In the genomic region with DNA sequence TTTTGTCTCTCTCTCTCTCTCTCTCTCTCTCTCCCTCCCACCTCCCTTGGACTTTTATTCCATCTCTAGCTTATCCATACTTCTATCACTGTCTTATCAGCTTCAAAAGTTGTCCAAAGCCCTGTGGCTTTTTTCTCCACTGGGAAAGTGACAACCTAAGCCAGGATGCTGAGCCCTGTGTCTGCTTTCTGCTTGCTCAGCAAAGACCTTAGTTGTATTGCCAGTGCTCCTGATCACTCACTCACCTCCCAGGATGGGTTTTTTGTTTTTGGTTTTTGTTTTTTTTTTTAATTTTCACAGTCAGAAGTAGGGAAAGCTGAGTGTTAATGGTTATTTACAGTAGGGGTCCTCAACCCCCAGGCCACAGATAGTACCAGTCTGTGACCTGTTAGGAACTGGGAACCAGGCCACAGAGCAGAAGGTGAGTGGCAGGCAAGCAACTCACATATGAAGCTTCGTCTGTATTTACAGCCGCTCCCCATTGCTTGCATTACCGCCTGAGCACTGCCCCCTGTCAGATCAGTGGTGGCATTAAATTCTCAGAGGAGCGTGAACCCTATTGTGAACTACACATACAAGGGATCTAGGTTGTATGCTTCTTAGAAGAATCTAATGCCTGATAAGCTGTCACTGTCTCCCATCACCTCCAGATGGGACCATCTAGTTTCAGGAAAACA, we compare ENCODE assay signal across 20 cellular contexts.
"Had no signal": no experiment of that assay in that cellular context is flagged by ENCODE, and none has a peak within 500 bp of the region (broad histone marks: within the 10 kb centered on the region; RNA-seq: fewer than 3 reads in every experiment).

No MANE protein-coding gene starts in this region.

- H3K27me3 ChIP-seq: cardiac muscle cell, gastrocnemius medialis, left lung, right atrium auricular region, vagina had no signal

- H3K4me3 Mint-ChIP-seq: activated naive CD8-positive, alpha-beta T cell; activated T-helper 1 cell treated with anti-CD3 and anti-CD28 coated beads, Interleukin-12 subunit alpha, Interleukin-12 subunit beta, Interleukin-2, Interleukin-4 antibody, amounts not matched to agents 30 ng/mL and 10 ng/mL and 1 ng/mL, durations not matched to agents 14 hours and 24 hours and 36 hours; nephron had no signal

- FAIRE-seq: kidney had no signal

- H3K9me3 ChIP-seq: gastrocnemius medialis, left lung, right atrium auricular region, vagina had no signal

- H3K27me3 Mint-ChIP-seq: activated naive CD8-positive, alpha-beta T cell; progenitor cell of endocrine pancreas had no signal

- H3K36me3 Mint-ChIP-seq: activated naive CD8-positive, alpha-beta T cell had no signal

- H3K36me3 ChIP-seq: cardiac muscle cell, gastrocnemius medialis, left lung, right atrium auricular region, vagina, WERI-Rb-1 had no signal

- H3K4me1 ChIP-seq: gastrocnemius medialis, left lung, right atrium auricular region, vagina had no signal

- H3K27ac Mint-ChIP-seq: activated naive CD8-positive, alpha-beta T cell; activated T-helper 1 cell treated with anti-CD3 and anti-CD28 coated beads, Interleukin-12 subunit alpha, Interleukin-12 subunit beta, Interleukin-2, Interleukin-4 antibody, amounts not matched to agents 30 ng/mL and 10 ng/mL and 1 ng/mL, durations not matched to agents 14 hours and 24 hours and 36 hours; nephron; progenitor cell of endocrine pancreas had no signal

- DNase-seq: activated CD4-positive, alpha-beta T cell treated with anti-CD3 and anti-CD28 coated beads, Interleukin-2, amount 50 U/mL, for 4 hours; activated gamma-delta T cell treated with Interleukin-2 at 50 U/mL for 16 hours; gastrocnemius medialis; head of caudate nucleus; kidney; left lung; midbrain; occipital lobe; stimulated activated CD4-positive, alpha-beta T cell treated with anti-CD3 and anti-CD28 coated beads, Interleukin-2, amount 100 ng/mL, for 24 hours; stimulated activated naive CD8-positive, alpha-beta T cell treated with anti-CD3 and anti-CD28 coated beads, Interleukin-15, Interleukin-2, amounts not matched to agents 100 U/mL and 50 U/mL, for 24 hours; T-helper 2 cell; trophoblast cell; WERI-Rb-1 had no signal

- H3K27ac ChIP-seq: cardiac muscle cell, gastrocnemius medialis, left lung, right atrium auricular region, vagina, WERI-Rb-1 had no signal

- H3K4me3 ChIP-seq: cardiac muscle cell, gastrocnemius medialis, left lung, right atrium auricular region, vagina had no signal

- ATAC-seq: gastrocnemius medialis; left lung; stimulated activated naive CD8-positive, alpha-beta T cell treated with anti-CD3 and anti-CD28 coated beads, Interleukin-15, Interleukin-2, amounts not matched to agents 100 U/mL and 50 U/mL, for 24 hours had no signal

- H3K9me3 Mint-ChIP-seq: activated T-helper 1 cell treated with anti-CD3 and anti-CD28 coated beads, Interleukin-12 subunit alpha, Interleukin-12 subunit beta, Interleukin-2, Interleukin-4 antibody, amounts not matched to agents 30 ng/mL and 10 ng/mL and 1 ng/mL, durations not matched to agents 14 hours and 24 hours and 36 hours had no signal
